In genomic region chr4:25062098-25062497, GRCh38 we compare ENCODE assay signal across 8 cellular contexts. TPM values are rescaled to one million over a fixed set of nuclear protein-coding genes. Genes with fewer than 3 reads are reported as not detected.
"Had no signal": no experiment of that assay in that cellular context is flagged by ENCODE, and none has a peak within 500 bp of the region (broad histone marks: within the 10 kb centered on the region; RNA-seq: fewer than 3 reads in every experiment).

No MANE protein-coding gene starts in this region.

- ATAC-seq: GM23338, HCT116 had no signal

- DNase-seq: H7, IMR-90, KBM-7 had no signal

- H3K27ac Mint-ChIP-seq: GM23338 had no signal

- H3K4me3 ChIP-seq: GM23338, HAP-1 had no signal

- H3K36me3 ChIP-seq: HAP-1 had no signal

- H3K9me3 Mint-ChIP-seq: GM23338 had no signal

- H3K4me3 Mint-ChIP-seq: GM23338 had no signal

- H3K9me3 ChIP-seq: HAP-1 had no signal

- H3K27ac ChIP-seq: KMS-11 had no signal

RNA-seq across cellular contexts. Expression of gene LGI2, which starts 31.4 kb away (rescaled TPM):
- total RNA-seq: HT-29, IMR-90 had no signal
